Comparison of ENCODE assay signal across 8 cellular contexts in the genomic region with DNA sequence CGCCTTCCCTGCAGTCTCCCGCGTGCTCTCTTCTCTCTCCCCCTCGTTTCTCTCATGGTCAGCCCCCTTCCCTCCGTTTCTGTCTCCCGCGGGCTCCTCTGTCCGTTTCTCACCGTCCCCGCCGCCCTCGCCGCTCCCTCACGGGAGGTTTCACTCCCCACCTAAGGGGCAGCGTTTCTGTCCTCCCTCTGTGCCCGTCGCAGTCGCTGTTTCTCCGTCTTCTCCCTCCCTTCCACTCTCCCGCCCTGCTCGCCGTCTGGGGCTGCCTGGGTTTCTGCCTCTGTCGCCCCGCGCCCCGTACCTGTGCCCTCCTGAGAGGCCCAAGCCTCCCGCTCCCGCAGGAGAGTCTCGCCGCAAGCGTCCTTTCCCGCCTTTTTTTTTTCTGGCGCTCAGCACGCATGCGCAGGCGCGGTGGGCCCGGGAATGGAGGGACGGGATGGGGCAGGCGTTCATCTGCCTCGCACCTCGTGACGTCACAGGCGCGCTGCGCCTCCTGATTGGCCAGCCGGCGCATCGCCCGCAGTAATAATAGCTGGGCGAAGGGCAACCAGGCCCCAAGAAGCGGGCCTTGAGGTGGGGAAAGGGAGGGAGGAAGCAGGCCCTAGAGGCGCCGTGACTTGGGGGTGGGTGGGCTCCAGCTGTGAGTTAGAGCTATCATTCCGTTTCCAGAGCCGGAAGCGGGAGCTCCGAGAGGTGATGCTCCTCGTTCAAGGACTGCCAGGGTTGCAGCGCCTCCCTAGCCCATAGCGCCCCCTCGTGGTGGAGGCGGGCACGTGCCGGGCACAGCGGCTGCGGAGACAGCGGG. TPM values are rescaled to one million over a fixed set of nuclear protein-coding genes. Genes with fewer than 3 reads are reported as not detected.
DNase-seq lines count a peak whose midpoint lies in the region; ATAC-seq, FAIRE-seq and TF ChIP-seq lines count a peak whose summit lies in the region.

No MANE protein-coding gene starts in this region.

- peak overlapping the region; percentile 98 for H3K4me2 ChIP-seq in skeletal muscle satellite cell (ENCODE audit: low read length)

- H3K36me3 ChIP-seq in body of pancreas (replicated peaks in 1 of 2; ENCODE audit: insufficient read depth in 1 of 2, low read depth in 2 of 2) (no peaks in the 10 kb centered on the region), iPS-15b (ENCODE audit: control insufficient read depth, insufficient read depth, low read length) (no peaks in the 10 kb centered on the region), skeletal muscle satellite cell (ENCODE audit: insufficient read depth, low read length) (no peaks in the 10 kb centered on the region)

- TF ChIP-seq POLR2A in body of pancreas (IDR thresholded peaks at IDR 0.05), result no peak

- intact Hi-C loops in body of pancreas (cut with DNase I), result loop anchor here (5.0 kb wide), 1 partner anchor 361 kb away; no protein-coding TSS in a partner anchor

- FAIRE-seq in GM18507 (lab: Jason Lieb, UNC), result peak; percentile 94
- peak; percentile 34 for FAIRE-seq in TTC549 (lab: Jason Lieb, UNC)

- H3K27me3 ChIP-seq in body of pancreas, result no peaks in the 10 kb centered on the region
- peaks cover 19% of the 10 kb centered on the region for H3K27me3 ChIP-seq in iPS-15b (ENCODE audit: control insufficient read depth, insufficient read depth, low read length)
- H3K27me3 ChIP-seq in skeletal muscle satellite cell (ENCODE audit: control insufficient read depth, insufficient read depth, low read length), result peaks cover 3% of the 10 kb centered on the region

- H3K4me3 ChIP-seq in body of pancreas (no peak overlapping the region), iPS-15b (ENCODE audit: low read depth, low read length) (peak overlapping the region; percentile 42), skeletal muscle satellite cell (ENCODE audit: low read length) (peak overlapping the region; percentile 79)

- peaks cover 10% of the 10 kb centered on the region for H3K4me1 ChIP-seq in body of pancreas
- no peaks in the 10 kb centered on the region for H3K4me1 ChIP-seq in iPS-15b (ENCODE audit: control insufficient read depth, insufficient read depth, low read length)
- H3K4me1 ChIP-seq in skeletal muscle satellite cell (ENCODE audit: control insufficient read depth, insufficient read depth, low read length), result no peaks in the 10 kb centered on the region

- H3K9me3 ChIP-seq in body of pancreas, result no peaks in the 10 kb centered on the region
- H3K9me3 ChIP-seq in iPS-15b (ENCODE audit: control insufficient read depth, insufficient read depth, low read length), result peaks cover 4% of the 10 kb centered on the region
- H3K9me3 ChIP-seq in skeletal muscle satellite cell (replicated peaks; ENCODE audit: low read length), result no peaks in the 10 kb centered on the region

- ATAC-seq in HG03025 (IDR thresholded peaks at IDR 0.05; ENCODE audit: low FRiP score, unreplicated experiment), result peak; percentile 85
- peak; percentile 96 for ATAC-seq in body of pancreas

- H3K27ac ChIP-seq in body of pancreas, result peak overlapping the region in 2 of 4 donors; percentile 34 to 69

- H3K9ac ChIP-seq in iPS-15b (ENCODE audit: low read depth, low read length), result no peak overlapping the region
- peak overlapping the region; percentile 52 for H3K9ac ChIP-seq in skeletal muscle satellite cell (ENCODE audit: low read depth, low read length)

- DNase-seq in 8988T (peak; percentile 87), GM18507 (ENCODE audit: extremely low spot score, insufficient read length, low read depth) (peak; percentile 99), NCI-H2029 treated with DMSO at 0.1 percent for 48 hours (lab: John Stamatoyannopoulos, UW) (peak; percentile 75), body of pancreas (peak; percentile 88 to 95 (median 93))

- WGBS in body of pancreas, 2 donors, result 14 to 29% methylated on average over 42 to 68 of the region's 68 CpGs

- peak; percentile 92 to 98 (median 97) for TF ChIP-seq CTCF in body of pancreas (IDR thresholded peaks at IDR 0.05)

RNA-seq across cellular contexts. Expression of gene SSC5D, which starts 15.4 kb away (rescaled TPM):
- total RNA-seq in body of pancreas, result 1 to 10 TPM; 2.6 to 3.3 TPM
- total RNA-seq in skeletal muscle satellite cell (2012; rRNA removed), result 11.9 and 24.2 TPM in 2 replicates

RNA-seq across cellular contexts. Expression of gene NAT14, which starts 18.7 kb away (rescaled TPM):
- 1 to 10 TPM; 4.2 to 8.2 TPM for total RNA-seq in body of pancreas
- total RNA-seq in skeletal muscle satellite cell (2012; rRNA removed), result 10.0 and 10.9 TPM in 2 replicates

RNA-seq across cellular contexts. Expression of gene ZNF628, which starts 27.2 kb away (rescaled TPM):
- total RNA-seq in body of pancreas, result 1 to 10 TPM; 3.4 to 8.2 TPM
- 0.66 and 2.0 TPM in 2 replicates for total RNA-seq in skeletal muscle satellite cell (2012; rRNA removed)

RNA-seq across cellular contexts. Expression of gene SBK2, which starts 33.3 kb away (rescaled TPM):
- total RNA-seq in body of pancreas, result not detected
- 0.87 TPM in 1 of 2 replicates, not detected in the other for total RNA-seq in skeletal muscle satellite cell (2012; rRNA removed)

RNA-seq across cellular contexts. Expression of gene C19orf85, which starts 39.1 kb away (rescaled TPM):
- total RNA-seq in body of pancreas, result not detected
- total RNA-seq in skeletal muscle satellite cell (2012; rRNA removed), result not detected in 2 replicates

Comparison
In these comparisons a context has a peak if more than half of its experiments do, and no peak if none do; other contexts are left out.
1. H3K4me3 ChIP-seq: peak in iPS-15b (single experiment) and skeletal muscle satellite cell (single experiment); none in body of pancreas (0 of 2).
2. Peak in every context shown above with its lines, with median percentiles within 50 percentile points of each other: DNase-seq.